Comparison of ENCODE assay signal across 8 cellular contexts in the genomic region with DNA sequence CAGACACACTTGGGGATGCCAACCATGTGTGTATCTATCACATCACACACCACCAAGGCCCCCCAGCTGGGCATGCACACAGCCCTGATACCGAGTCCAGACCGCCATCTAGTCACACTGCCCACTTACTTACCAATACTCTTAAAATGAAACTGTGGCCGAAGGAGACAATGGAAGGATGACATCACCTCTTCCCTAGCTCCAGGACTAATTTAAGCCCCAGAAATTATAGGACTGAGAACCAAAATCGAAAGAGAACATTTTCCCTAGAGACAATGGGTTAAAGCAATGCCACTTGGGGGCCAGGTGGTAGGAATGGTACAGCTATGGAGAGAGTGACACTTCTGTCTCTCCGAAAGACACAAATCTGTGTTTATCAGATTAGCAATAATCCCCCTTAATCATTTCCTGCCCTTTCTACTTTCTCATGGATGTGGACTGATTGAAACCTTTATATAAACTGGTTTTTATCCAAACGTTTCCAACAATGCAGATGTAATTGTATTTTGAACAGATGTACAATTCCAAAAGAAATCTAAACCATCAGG. TPM values are rescaled to one million over a fixed set of nuclear protein-coding genes. Genes with fewer than 3 reads are reported as not detected.
DNase-seq lines count a peak whose midpoint lies in the region; ATAC-seq, FAIRE-seq and TF ChIP-seq lines count a peak whose summit lies in the region.

No MANE protein-coding gene starts in this region.

- peaks cover 0 to 2% (median 2%) of the 10 kb centered on the region in 3 donors for H3K36me3 Mint-ChIP-seq in CD8-positive, alpha-beta memory T cell
- H3K36me3 Mint-ChIP-seq in neural progenitor cell = no peaks in the 10 kb centered on the region

- CTCF ChIA-PET in CD8-positive, alpha-beta memory T cell (lab: Charles Lee) = interaction anchor here (0.7 to 3.5 kb wide), 8 partner anchors 11 to 933 kb away, joined by 3 to 47 read pairs (median 6); a partner anchor contains a TSS
- CTCF ChIA-PET in GM12878 (lab: Yijun Ruan, JAX) = interaction anchor here (1.0 to 2.6 kb wide), 6 partner anchors 10 to 44 kb away, joined by 3 to 9 read pairs (median 4); no protein-coding TSS in a partner anchor

- no peaks in the 10 kb centered on the region for H3K36me3 ChIP-seq in CD8-positive, alpha-beta memory T cell (ENCODE audit: insufficient read depth, low read length)
- no peaks in the 10 kb centered on the region for H3K36me3 ChIP-seq in Karpas-422 (ENCODE audit: insufficient read depth, low read length)
- no peaks in the 10 kb centered on the region for H3K36me3 ChIP-seq in GM12878 (ENCODE audit: control insufficient read depth in 2 of 2, insufficient read depth in 2 of 2, low read length in 1 of 2)
- no peaks in the 10 kb centered on the region for H3K36me3 ChIP-seq in neural progenitor cell
- H3K36me3 ChIP-seq in esophagus squamous epithelium = no peaks in the 10 kb centered on the region

- H3K27ac ChIP-seq in CD8-positive, alpha-beta memory T cell (ENCODE audit: low read depth, low read length) = no peak overlapping the region
- H3K27ac ChIP-seq in Karpas-422 (ENCODE audit: low read length) = no peak overlapping the region
- H3K27ac ChIP-seq in GM12878 (ENCODE audit: control insufficient read depth, insufficient read depth) = no peak overlapping the region
- no peak overlapping the region for H3K27ac ChIP-seq in neural progenitor cell
- H3K27ac ChIP-seq in esophagus squamous epithelium = peak overlapping the region in 1 of 4 donors; percentile 87

- H2AFZ ChIP-seq in Karpas-422 (ENCODE audit: low read length) = peak overlapping the region; percentile 73; the same call in 1 of the 2 replicates
- peak overlapping the region; percentile 85 for H2AFZ ChIP-seq in GM12878 (ENCODE audit: control insufficient read depth, low read depth, low read length)
- no peak overlapping the region for H2AFZ ChIP-seq in neural progenitor cell (replicated peaks)

- RAD21 ChIA-PET in GM12878 (lab: Charles Lee; ENCODE audit: unreplicated experiment) = no interaction called here

- H4K20me1 ChIP-seq in Karpas-422 (ENCODE audit: insufficient read depth, low read depth, low read length) = no peaks in the 10 kb centered on the region
- no peaks in the 10 kb centered on the region for H4K20me1 ChIP-seq in GM12878 (ENCODE audit: control insufficient read depth, insufficient read depth)
- H4K20me1 ChIP-seq in neural progenitor cell (ENCODE audit: low read depth) = no peaks in the 10 kb centered on the region

- H3K4me1 Mint-ChIP-seq in CD8-positive, alpha-beta memory T cell = peaks cover 35 to 43% (median 42%) of the 10 kb centered on the region in 3 donors
- H3K4me1 Mint-ChIP-seq in neural progenitor cell = peaks cover 14% of the 10 kb centered on the region

- SMC1A ChIA-PET in GM12878 (lab: Charles Lee; ENCODE audit: uncharacterized antibody, unreplicated experiment) = interaction anchor here (1.3 kb wide), 1 partner anchor 17 kb away, joined by 4 read pairs; no protein-coding TSS in a partner anchor

- intact Hi-C loops in GM12878 (cut with micrococcal nuclease; ENCODE audit: unreplicated experiment) (loop anchor here (1.0 kb wide), 1 partner anchor 86 kb away; no protein-coding TSS in a partner anchor), esophagus squamous epithelium (cut with DNase I) (no loop called here)

- no peak overlapping the region for H3K9ac ChIP-seq in Karpas-422 (ENCODE audit: low read length)
- H3K9ac ChIP-seq in GM12878 (ENCODE audit: control insufficient read depth, insufficient read depth, low read length) = no peak overlapping the region
- H3K9ac ChIP-seq in neural progenitor cell = no peak overlapping the region

- no peaks in the 10 kb centered on the region for H3K9me3 ChIP-seq in CD8-positive, alpha-beta memory T cell (ENCODE audit: low read length)
- H3K9me3 ChIP-seq in Karpas-422 (ENCODE audit: low read length) (no peaks in the 10 kb centered on the region), GM12878 (replicated peaks; ENCODE audit: control insufficient read depth, insufficient read depth, low read length) (no peaks in the 10 kb centered on the region), neural progenitor cell (ENCODE audit: low read depth) (no peaks in the 10 kb centered on the region), esophagus squamous epithelium (no peaks in the 10 kb centered on the region)

- TF ChIP-seq RAD21 in GM12878 (IDR thresholded peaks at IDR 0.05; ENCODE audit: insufficient read depth, low read depth, low read length) = no peak

- TF ChIP-seq POLR2A in GM12878 (IDR thresholded peaks at IDR 0.05; ENCODE audit: low read depth, low read length) (no peak), esophagus squamous epithelium (IDR thresholded peaks at IDR 0.05) (no peak)

- H3K9me2 ChIP-seq in Karpas-422 (replicated peaks; ENCODE audit: insufficient read depth, low read length) = no peaks in the 10 kb centered on the region

- peaks cover 12% of the 10 kb centered on the region for H3F3A ChIP-seq in neural progenitor cell (ENCODE audit: low read depth)

- no peak for ATAC-seq in GM12878
- ATAC-seq in HG03378 (IDR thresholded peaks at IDR 0.05; ENCODE audit: unreplicated experiment) = no peak
- ATAC-seq in GM18870 (IDR thresholded peaks at IDR 0.05; ENCODE audit: unreplicated experiment) = no peak

- no peaks in the 10 kb centered on the region for H3K27me3 Mint-ChIP-seq in CD8-positive, alpha-beta memory T cell
- H3K27me3 Mint-ChIP-seq in neural progenitor cell (ENCODE audit: insufficient read depth, low read depth) = peaks cover 10% of the 10 kb centered on the region

- TF ChIP-seq CTCF in GM12878 (IDR thresholded peaks at IDR 0.05 in 2 of 3, conservative IDR thresholded peaks at IDR 0.05 in 1 of 3; ENCODE audit: control insufficient read depth in 2 of 3, extremely low read depth in 1 of 3, insufficient read depth in 1 of 3, low read depth in 3 of 3, low read length in 3 of 3) (no peak), neural progenitor cell (IDR thresholded peaks at IDR 0.05) (no peak), esophagus squamous epithelium (IDR thresholded peaks at IDR 0.05) (no peak)

- no TSS peak for BruUV-seq in GM12878 (replicated peaks; lab: Mats Ljungman, UMichigan)

- H3K4me3 Mint-ChIP-seq in CD8-positive, alpha-beta memory T cell = peak overlapping the region; percentile 81 to 91 (median 86)
- peak overlapping the region; percentile 87 for H3K4me3 Mint-ChIP-seq in neural progenitor cell

- H3K4me2 ChIP-seq in Karpas-422 (ENCODE audit: low read depth, low read length, poor library complexity, severe bottlenecking) (peak overlapping the region; percentile 14), GM12878 (ENCODE audit: control insufficient read depth, insufficient read depth) (peak overlapping the region; percentile 61; the same call in 1 of the 2 replicates), neural progenitor cell (no peak overlapping the region)

- peak overlapping the region; percentile 32 for H3K4me3 ChIP-seq in CD8-positive, alpha-beta memory T cell (ENCODE audit: low read length)
- H3K4me3 ChIP-seq in Karpas-422 (ENCODE audit: low read length) (no peak overlapping the region), GM12878 (no peak overlapping the region), neural progenitor cell (no peak overlapping the region), esophagus squamous epithelium (peak overlapping the region in 2 of 4 donors; percentile 86 to 92)

- in situ Hi-C loops in GM12878 (cut with MboI) = no loop called here

- POLR2A ChIA-PET in CD8-positive, alpha-beta memory T cell (lab: Charles Lee) = interaction anchor here (1.1 kb wide), 1 partner anchor 85 kb away, joined by 9 read pairs; a partner anchor contains a TSS
- POLR2A ChIA-PET in GM12878 (lab: Charles Lee) = no interaction called here

- no peak for TF ChIP-seq EP300 in GM12878 (IDR thresholded peaks at IDR 0.05; ENCODE audit: borderline replicate concordance in 1 of 2, control insufficient read depth in 1 of 2, low read depth in 2 of 2, low read length in 2 of 2)

- 71% methylated on average over 6 of the region's 6 CpGs for WGBS in GM12878 (ENCODE audit: insufficient coverage, insufficient replicate concordance, low lambda C conversion rate, missing lambda C conversion rate)
- 64 to 67% methylated on average over 6 of the region's 6 CpGs for WGBS in esophagus squamous epithelium, 2 donors

- no peaks in the 10 kb centered on the region for H3K27me3 ChIP-seq in CD8-positive, alpha-beta memory T cell (ENCODE audit: insufficient read depth, low read length, poor library complexity, severe bottlenecking)
- H3K27me3 ChIP-seq in Karpas-422 (ENCODE audit: low read length) = no peaks in the 10 kb centered on the region
- no peaks in the 10 kb centered on the region for H3K27me3 ChIP-seq in GM12878 (replicated peaks in 1 of 2; ENCODE audit: control insufficient read depth in 2 of 2, insufficient read depth in 2 of 2, low read length in 1 of 2)
- no peaks in the 10 kb centered on the region for H3K27me3 ChIP-seq in neural progenitor cell
- no peaks in the 10 kb centered on the region for H3K27me3 ChIP-seq in esophagus squamous epithelium

- no peaks in the 10 kb centered on the region for H3K9me3 Mint-ChIP-seq in CD8-positive, alpha-beta memory T cell
- no peaks in the 10 kb centered on the region for H3K9me3 Mint-ChIP-seq in neural progenitor cell

- H3K79me2 ChIP-seq in Karpas-422 (ENCODE audit: low read length) (no peaks in the 10 kb centered on the region), GM12878 (ENCODE audit: control insufficient read depth, insufficient read depth, low read length) (no peaks in the 10 kb centered on the region), neural progenitor cell (ENCODE audit: low read depth) (no peaks in the 10 kb centered on the region)

- peaks cover 35% of the 10 kb centered on the region for H3K4me1 ChIP-seq in CD8-positive, alpha-beta memory T cell (ENCODE audit: insufficient read depth, low read length)
- H3K4me1 ChIP-seq in Karpas-422 (ENCODE audit: low read length) (peaks cover 16% of the 10 kb centered on the region), GM12878 (ENCODE audit: control insufficient read depth, insufficient read depth, low read length) (peaks cover 6% of the 10 kb centered on the region; the same call in 1 of the 2 replicates), neural progenitor cell (peaks cover 4% of the 10 kb centered on the region), esophagus squamous epithelium (peaks cover 7 to 16% (median 9%) of the 10 kb centered on the region in 3 donors)

- DNase-seq in CD8-positive, alpha-beta memory T cell = no peak
- DNase-seq in Karpas-422 (no peak), GM12878 (ENCODE audit: low read depth, low spot score) (no peak), neural progenitor cell (ENCODE audit: low spot score) (no peak), esophagus squamous epithelium (lab: John Stamatoyannopoulos, UW) (no peak), HCEC 1CT (no peak)

- no peak for FAIRE-seq in GM12878 (lab: Jason Lieb, UNC)

- peak overlapping the region; percentile 71 to 94 (median 82) for H3K27ac Mint-ChIP-seq in CD8-positive, alpha-beta memory T cell
- peak overlapping the region; percentile 81 for H3K27ac Mint-ChIP-seq in neural progenitor cell

RNA-seq across cellular contexts. Expression of a gene that starts 0.7 kb away (rescaled TPM):
- total RNA-seq in CD8-positive, alpha-beta memory T cell = 1 to 10 TPM; 4.9 to 5.7 TPM
- polyA plus RNA-seq in CD8-positive, alpha-beta memory T cell = 9.2 TPM
- total RNA-seq in Karpas-422 (2014; rRNA removed; shearing (Covaris generic); ENCODE audit: low replicate concordance) = 8.8 and 12.4 TPM in 2 replicates
- 2.5 and 3.4 TPM in 2 replicates for total RNA-seq in GM12878 (2013; cell fraction: nucleolus; rRNA removed)
- total RNA-seq in GM12878 (2014; rRNA removed) (3.9 and 4.0 TPM in 2 replicates), GM12878 (2014; rRNA removed; fragmentation: Illumina TruSeq; extraction: Trizol) (3.8 and 4.5 TPM in 2 replicates), GM12878 (2021) (7.6 and 7.7 TPM in 2 replicates), neural progenitor cell (ENCODE audit: low replicate concordance) (1.3 and 3.6 TPM in 2 replicates), esophagus squamous epithelium (1 to 10 TPM in 3 of 4 donors, under 1 TPM in 1; 0.75 to 5.1 (median 2.0) TPM)
- polyA plus RNA-seq in GM12878 (2011; ENCODE audit: low read depth) = 6.0 TPM
- polyA plus RNA-seq in GM12878 (2011; rRNA removed) (1.8 and 2.3 TPM in 2 replicates), GM12878 (2014; fragmentation: Illumina TruSeq; extraction: Trizol) (3.1 and 4.5 TPM in 2 replicates), GM12878 (2014; fragmentation: Nextera tagmentation; extraction: Ambion mirVana) (under 1 TPM; 0.61 to 0.93 TPM), GM12878 (2014; rRNA removed) (4.6 and 7.6 TPM in 2 replicates), GM12878 (2016; fragmentation: Nextera tagmentation; extraction: Ambion mirVana) (1 to 10 TPM; 8.8 TPM)
- polyA plus RNA-seq in GM12878 (2011; cell fraction: cytosol; rRNA removed) = 1.1 and 1.6 TPM in 2 replicates
- 0.89 and 1.5 TPM in 2 replicates for polyA plus RNA-seq in GM12878 (2011; cell fraction: nucleus; rRNA removed)
- 5.2 and 6.1 TPM in 2 replicates for polyA plus RNA-seq in GM12878 (2012)
- 0.31 and 0.95 TPM in 2 replicates for polyA minus RNA-seq in GM12878 (2011; rRNA and poly(A)+ RNA removed)
- 1.4 TPM in 1 of 2 replicates, not detected in the other for polyA minus RNA-seq in GM12878 (2011; cell fraction: cytosol; rRNA and poly(A)+ RNA removed)
- polyA minus RNA-seq in GM12878 (2011; cell fraction: nucleus; rRNA and poly(A)+ RNA removed) = 0.38 and 0.48 TPM in 2 replicates
